Comparison of ENCODE assay signal across 25 cellular contexts in genomic region chr10:93261961-93262610, GRCh38.
DNase-seq lines count a peak whose midpoint lies in the region; ATAC-seq, FAIRE-seq and TF ChIP-seq lines count a peak whose summit lies in the region.
"Had no signal": no experiment of that assay in that cellular context is flagged by ENCODE, and none has a peak within 500 bp of the region (broad histone marks: within the 10 kb centered on the region; RNA-seq: fewer than 3 reads in every experiment).

No MANE protein-coding gene starts in this region.

- H2AFZ ChIP-seq in mammary epithelial cell (ENCODE audit: low read depth, low read length): no peak overlapping the region
- H2AFZ ChIP-seq in astrocyte (ENCODE audit: low read depth, low read length): no peak overlapping the region
- H2AFZ ChIP-seq in hepatocyte: no peak overlapping the region

- no peaks in the 10 kb centered on the region for H3K27me3 ChIP-seq in mammary epithelial cell (ENCODE audit: insufficient read depth, low read length)
- no peaks in the 10 kb centered on the region for H3K27me3 ChIP-seq in breast epithelium
- no peaks in the 10 kb centered on the region for H3K27me3 ChIP-seq in astrocyte (ENCODE audit: insufficient read depth, low read length)
- H3K27me3 ChIP-seq in hepatocyte: no peaks in the 10 kb centered on the region
- H3K27me3 ChIP-seq: colonic mucosa had no signal

- BruUV-seq in mammary epithelial cell (replicated peaks; lab: Mats Ljungman, UMichigan): no TSS peak

- no peaks in the 10 kb centered on the region for H3K27me3 Mint-ChIP-seq in astrocyte (ENCODE audit: low read depth, unreplicated experiment)

- CTCF ChIA-PET in mammary epithelial cell (lab: Charles Lee; ENCODE audit: low non-redundant PET): interaction anchor here (0.6 kb wide), 1 partner anchor 208 kb away, joined by 6 read pairs; no protein-coding TSS in a partner anchor

- TF ChIP-seq CTCF in mammary epithelial cell (conservative IDR thresholded peaks at IDR 0.05 in 1 of 2, IDR thresholded peaks at IDR 0.05 in 1 of 2; ENCODE audit: extremely low read depth in 1 of 2, insufficient read depth in 1 of 2, low read depth in 1 of 2, low read length in 2 of 2) (no peak), breast epithelium (IDR thresholded peaks at IDR 0.05) (no peak), astrocyte (IDR thresholded peaks at IDR 0.05; ENCODE audit: insufficient read depth, low read depth, low read length) (no peak), fibroblast of the aortic adventitia (IDR thresholded peaks at IDR 0.05; ENCODE audit: insufficient read depth, low read length) (no peak), hepatocyte (IDR thresholded peaks at IDR 0.05; ENCODE audit: poor library complexity) (no peak)

- H3K4me3 Mint-ChIP-seq in astrocyte (ENCODE audit: unreplicated experiment): no peak overlapping the region
- H3K4me3 Mint-ChIP-seq: CD4-positive, CD25-positive, alpha-beta regulatory T cell; type B pancreatic cell had no signal

- H3K36me3 Mint-ChIP-seq in astrocyte (ENCODE audit: low read depth, unreplicated experiment): no peaks in the 10 kb centered on the region
- H3K36me3 Mint-ChIP-seq: CD4-positive, CD25-positive, alpha-beta regulatory T cell; type B pancreatic cell had no signal

- H3K4me3 ChIP-seq in mammary epithelial cell (replicated peaks in 1 of 3; ENCODE audit: insufficient read depth in 1 of 3, low read depth in 2 of 3, low read length in 3 of 3) (no peak overlapping the region), breast epithelium (no peak overlapping the region), astrocyte (ENCODE audit: insufficient read depth, low read depth, low read length) (no peak overlapping the region), fibroblast of the aortic adventitia (ENCODE audit: low read depth, low read length) (no peak overlapping the region), hepatocyte (no peak overlapping the region)
- H3K4me3 ChIP-seq: colonic mucosa had no signal

- DNase-seq in mammary epithelial cell (peak; percentile 85), breast epithelium (ENCODE audit: low spot score in 2 of 2) (no peak), astrocyte (ENCODE audit: low read depth) (peak; percentile 51), fibroblast of the aortic adventitia (ENCODE audit: low read depth) (peak; percentile 52), hepatocyte (ENCODE audit: low spot score) (no peak), T-helper 2 cell (no peak)
- no peak for DNase-seq in effector CD4-positive, alpha-beta T cell
- DNase-seq: 8988T; activated CD4-positive, alpha-beta T cell treated with anti-CD3 and anti-CD28 coated beads for 4 hours; activated CD8-positive, alpha-beta memory T cell treated with anti-CD3 and anti-CD28 coated beads, Interleukin-2, amount 50 U/mL, for 4 hours; activated gamma-delta T cell; CD4-positive, CD25-positive, alpha-beta regulatory T cell; colonic mucosa; DMS79 treated with DMSO at 0.1 percent for 48 hours; head of caudate nucleus; kidney; midbrain; MV-4-11; NCI-H2081 treated with DMSO at 0.1 percent for 48 hours; NCI-H748 treated with DMSO at 0.1 percent for 48 hours; SK-N-SH; stimulated activated naive CD8-positive, alpha-beta T cell treated with anti-CD3 and anti-CD28 coated beads, Interleukin-15, Interleukin-2, amounts not matched to agents 100 U/mL and 50 U/mL, for 24 hours had no signal

- in situ Hi-C loops in mammary epithelial cell (cut with MboI; ENCODE audit: low sequenced_read_pairs in 2 of 2): loop anchor here in 1 of 2 donors (25.0 kb wide), 1 partner anchor 525 kb away; no protein-coding TSS in a partner anchor

- dilution Hi-C loops in mammary epithelial cell (cut with HindIII; ENCODE audit: low sequenced_read_pairs): loop anchor here (10.0 kb wide), 1 partner anchor 67 kb away; no protein-coding TSS in a partner anchor

- no peak overlapping the region for H3K27ac Mint-ChIP-seq in astrocyte (ENCODE audit: unreplicated experiment)

- H3K9me3 Mint-ChIP-seq in astrocyte (ENCODE audit: unreplicated experiment): peaks cover 2% of the 10 kb centered on the region
- H3K9me3 Mint-ChIP-seq: type B pancreatic cell had no signal

- peak; percentile 23 for FAIRE-seq in astrocyte (lab: Jason Lieb, UNC)
- FAIRE-seq: HepG2, kidney had no signal

- H3K36me3 ChIP-seq in mammary epithelial cell (ENCODE audit: insufficient read depth, low read length) (no peaks in the 10 kb centered on the region), breast epithelium (no peaks in the 10 kb centered on the region), astrocyte (ENCODE audit: insufficient read depth, low read length) (no peaks in the 10 kb centered on the region), hepatocyte (replicated peaks; ENCODE audit: insufficient read depth, low read depth) (no peaks in the 10 kb centered on the region)
- H3K36me3 ChIP-seq: colonic mucosa had no signal

- H3K9ac ChIP-seq in mammary epithelial cell (ENCODE audit: insufficient read depth, low read length) (no peak overlapping the region), astrocyte (ENCODE audit: low read length) (no peak overlapping the region)
- H3K9ac ChIP-seq: SK-N-SH had no signal

- no peaks in the 10 kb centered on the region for H4K20me1 ChIP-seq in mammary epithelial cell (ENCODE audit: insufficient read depth, low read length)
- H4K20me1 ChIP-seq in astrocyte (ENCODE audit: insufficient read depth, low read length): no peaks in the 10 kb centered on the region
- H4K20me1 ChIP-seq in hepatocyte (ENCODE audit: insufficient read depth, poor library complexity, severe bottlenecking): no peaks in the 10 kb centered on the region

- H3K27ac ChIP-seq in mammary epithelial cell (ENCODE audit: insufficient read depth, low read depth, low read length): peak overlapping the region; percentile 74
- H3K27ac ChIP-seq in breast epithelium: no peak overlapping the region
- H3K27ac ChIP-seq in astrocyte (ENCODE audit: low read depth, low read length): no peak overlapping the region
- H3K27ac ChIP-seq in hepatocyte: no peak overlapping the region
- H3K27ac ChIP-seq: colonic mucosa had no signal

- intact Hi-C loops in mammary epithelial cell (cut with micrococcal nuclease): no loop called here
- intact Hi-C loops in breast epithelium (cut with DNase I; ENCODE audit: low total_unique reads): no loop called here

- peaks cover 10% of the 10 kb centered on the region for H3K4me1 ChIP-seq in mammary epithelial cell (ENCODE audit: insufficient read depth, low read length)
- no peaks in the 10 kb centered on the region for H3K4me1 ChIP-seq in breast epithelium
- no peaks in the 10 kb centered on the region for H3K4me1 ChIP-seq in astrocyte (ENCODE audit: insufficient read depth, low read length)
- H3K4me1 ChIP-seq in hepatocyte (ENCODE audit: insufficient read depth): no peaks in the 10 kb centered on the region
- H3K4me1 ChIP-seq: colonic mucosa had no signal

- H3K4me1 Mint-ChIP-seq in astrocyte (ENCODE audit: low read depth, unreplicated experiment): no peaks in the 10 kb centered on the region

- H3K9me3 ChIP-seq in mammary epithelial cell (replicated peaks; ENCODE audit: insufficient read depth, low read length) (no peaks in the 10 kb centered on the region), breast epithelium (no peaks in the 10 kb centered on the region), astrocyte (ENCODE audit: insufficient read depth, low read depth, low read length) (no peaks in the 10 kb centered on the region), hepatocyte (ENCODE audit: low read depth) (no peaks in the 10 kb centered on the region)
- H3K9me3 ChIP-seq: colonic mucosa, SK-N-SH had no signal

- no peak for TF ChIP-seq POLR2A in breast epithelium (IDR thresholded peaks at IDR 0.05)

- H3K79me2 ChIP-seq in mammary epithelial cell (ENCODE audit: insufficient read depth, low read length) (no peaks in the 10 kb centered on the region), astrocyte (ENCODE audit: insufficient read depth, low read length) (no peaks in the 10 kb centered on the region), hepatocyte (no peaks in the 10 kb centered on the region)

- no peak for ATAC-seq in HG03469 (IDR thresholded peaks at IDR 0.05; ENCODE audit: unreplicated experiment)
- ATAC-seq: HepG2; stimulated activated naive CD8-positive, alpha-beta T cell treated with anti-CD3 and anti-CD28 coated beads, Interleukin-15, Interleukin-2, amounts not matched to agents 100 U/mL and 50 U/mL, for 24 hours had no signal

- H3K4me2 ChIP-seq in mammary epithelial cell (ENCODE audit: insufficient read depth, low read depth, low read length) (no peak overlapping the region), astrocyte (ENCODE audit: low read length) (no peak overlapping the region), hepatocyte (no peak overlapping the region)
- H3K4me2 ChIP-seq: SK-N-SH had no signal

- WGBS in mammary epithelial cell (ENCODE audit: low coverage, missing lambda C conversion rate): 92% methylated on average over 4 of the region's 4 CpGs
- 98% methylated on average over 4 of the region's 4 CpGs for WGBS in hepatocyte (ENCODE audit: low lambda C conversion rate, missing lambda C conversion rate)

- no peaks in the 10 kb centered on the region for H3K9me2 ChIP-seq in hepatocyte (replicated peaks; ENCODE audit: insufficient read depth)
- H3K9me2 ChIP-seq: SK-N-SH had no signal

Comparison
In these comparisons a context has a peak if more than half of its experiments do, and no peak if none do; other contexts are left out.
1. DNase-seq: peak in mammary epithelial cell (single experiment), astrocyte (single experiment) and fibroblast of the aortic adventitia (single experiment); none in breast epithelium (0 of 2), effector CD4-positive, alpha-beta T cell (single experiment), hepatocyte (single experiment) and T-helper 2 cell (0 of 5).